ENCODE assay signal across 18 cellular contexts in genomic region chr6:12014873-12015149, GRCh38. TPM values are rescaled to one million over a fixed set of nuclear protein-coding genes. Genes with fewer than 3 reads are reported as not detected.
A peak's percentile ranks its signal among the peaks of the same experiment; 100 is the strongest.
DNase-seq lines count a peak whose midpoint lies in the region; ATAC-seq, FAIRE-seq and TF ChIP-seq lines count a peak whose summit lies in the region.
"Had no signal": no experiment of that assay in that cellular context is flagged by ENCODE, and none has a peak within 500 bp of the region (broad histone marks: within the 10 kb centered on the region; RNA-seq: fewer than 3 reads in every experiment).

No MANE protein-coding gene starts in this region.

- no peaks in the 10 kb centered on the region for H3K9me1 ChIP-seq in endothelial cell of umbilical vein (replicated peaks; ENCODE audit: control insufficient read depth, extremely low read depth, insufficient read depth, low read length)

- FAIRE-seq in endothelial cell of umbilical vein (lab: Jason Lieb, UNC): no peak
- FAIRE-seq: colon had no signal

- intact Hi-C loops in endothelial cell of umbilical vein (cut with micrococcal nuclease): loop anchor here (5.0 to 10.0 kb wide), 4 partner anchors 132 to 800 kb away; no protein-coding TSS in a partner anchor
- intact Hi-C loops in body of pancreas (cut with DNase I): no loop called here

- H2AFZ ChIP-seq in H9 (ENCODE audit: low read length): no peak overlapping the region
- no peak overlapping the region for H2AFZ ChIP-seq in endothelial cell of umbilical vein (ENCODE audit: low read depth, low read length)

- no peak overlapping the region for H2BK20ac ChIP-seq in H9 (ENCODE audit: low read depth, low read length, poor library complexity, severe bottlenecking)

- CTCF ChIA-PET in endothelial cell of umbilical vein (lab: Charles Lee): interaction anchor here (0.8 to 4.4 kb wide), 9 partner anchors 9 to 359 kb away, joined by 3 to 41 read pairs (median 5); partner anchors contain the start of gene EDN1
- CTCF ChIA-PET in T-cell (lab: Charles Lee): interaction anchor here (1.0 to 1.1 kb wide), 2 partner anchors 46 to 51 kb away, joined by 3 to 4 read pairs; no protein-coding TSS in a partner anchor

- no peak overlapping the region for H3K18ac ChIP-seq in H9 (ENCODE audit: insufficient read length, low read depth, low read length)

- no peaks in the 10 kb centered on the region for H3K4me1 ChIP-seq in H9 (ENCODE audit: insufficient read depth, low read length)
- peaks cover 16% of the 10 kb centered on the region for H3K4me1 ChIP-seq in RWPE2 (ENCODE audit: insufficient read depth, poor library complexity, severe bottlenecking)
- H3K4me1 ChIP-seq in endothelial cell of umbilical vein (ENCODE audit: control insufficient read depth, extremely low read depth, insufficient read depth, low read length): peaks cover 34% of the 10 kb centered on the region
- H3K4me1 ChIP-seq in neutrophil (ENCODE audit: control insufficient read depth in 1 of 2, insufficient read depth in 1 of 2, low read depth in 1 of 2, low read length in 1 of 2): peaks cover 17 to 21% of the 10 kb centered on the region in 2 experiments
- peaks cover 21% of the 10 kb centered on the region for H3K4me1 ChIP-seq in body of pancreas

- H3K4me3 Mint-ChIP-seq in H9 (peak overlapping the region in 1 of 2 experiments; percentile 38; a peak in 2 of 5 replicates), T-cell (peak overlapping the region in 1 of 3 donors; percentile 22)
- H3K4me3 Mint-ChIP-seq: activated CD8-positive, alpha-beta T cell treated with anti-CD3 and anti-CD28 coated beads, Interleukin-2, amount 10 ng/mL, durations not matched to agents 7 days and 5 days; stimulated activated effector memory CD8-positive, alpha-beta T cell treated with anti-CD3 and anti-CD28 coated beads, Interleukin-12 subunit alpha, Interleukin-12 subunit beta, amount 100 ng/mL, for 72 hours had no signal

- H3K79me2 ChIP-seq in H9 (ENCODE audit: insufficient read depth, low read length) (peaks cover 14% of the 10 kb centered on the region; the same call in 1 of the 2 replicates), endothelial cell of umbilical vein (ENCODE audit: control insufficient read depth, insufficient read depth, low read length) (peaks cover 42% of the 10 kb centered on the region)

- TF ChIP-seq CTCF in H9 (conservative IDR thresholded peaks at IDR 0.05): no peak
- no peak for TF ChIP-seq CTCF in RWPE2 (IDR thresholded peaks at IDR 0.05; ENCODE audit: poor library complexity, severe bottlenecking)
- no peak for TF ChIP-seq CTCF in endothelial cell of umbilical vein (IDR thresholded peaks at IDR 0.05; ENCODE audit: extremely low read depth in 1 of 2, insufficient read depth in 1 of 2, low read depth in 1 of 2, low read length in 2 of 2)
- no peak for TF ChIP-seq CTCF in neutrophil (IDR thresholded peaks at IDR 0.05)
- no peak for TF ChIP-seq CTCF in body of pancreas (IDR thresholded peaks at IDR 0.05)

- H3K36me3 Mint-ChIP-seq in H9 (ENCODE audit: insufficient read depth in 1 of 3, low read depth in 3 of 3) (peaks cover 40 to 55% (median 55%) of the 10 kb centered on the region in 3 experiments), T-cell (peaks cover 41% of the 10 kb centered on the region)

- H3K4me2 ChIP-seq in H9 (ENCODE audit: insufficient read depth, insufficient read length, low read length): no peak overlapping the region
- peak overlapping the region; percentile 3 for H3K4me2 ChIP-seq in endothelial cell of umbilical vein (ENCODE audit: insufficient read depth, low read length)

- H3K9ac ChIP-seq in H9 (ENCODE audit: extremely low read depth, insufficient read length, low read length) (peak overlapping the region; percentile 14), endothelial cell of umbilical vein (replicated peaks; ENCODE audit: extremely low read depth, insufficient read depth, low read length) (no peak overlapping the region)

- ATAC-seq in RWPE2 (ENCODE audit: low read depth): no peak
- no peak for ATAC-seq in body of pancreas
- no peak for ATAC-seq in T-cell (replicated peaks in 1 of 4)
- ATAC-seq: activated CD8-positive, alpha-beta T cell treated with anti-CD3 and anti-CD28 coated beads, Interleukin-2, amount 10 ng/mL, durations not matched to agents 7 days and 5 days; left ventricle myocardium superior; stimulated activated effector memory CD8-positive, alpha-beta T cell treated with anti-CD3 and anti-CD28 coated beads, Interleukin-12 subunit alpha, Interleukin-12 subunit beta, amount 100 ng/mL, for 72 hours; upper lobe of right lung had no signal

- H2BK5ac ChIP-seq in H9 (ENCODE audit: insufficient read length, low read length): no peak overlapping the region

- no peak overlapping the region for H3K56ac ChIP-seq in H9 (ENCODE audit: insufficient read length, low read depth, low read length)

- BruUV-seq in endothelial cell of umbilical vein (replicated peaks; lab: Mats Ljungman, UMichigan): no TSS peak

- no peak overlapping the region for H3K23ac ChIP-seq in H9 (ENCODE audit: insufficient read length, low read depth, low read length)

- H3K27me3 ChIP-seq in H9 (ENCODE audit: insufficient read depth, low read length) (no peaks in the 10 kb centered on the region), RWPE2 (ENCODE audit: insufficient read depth, poor library complexity, severe bottlenecking) (no peaks in the 10 kb centered on the region), endothelial cell of umbilical vein (ENCODE audit: control insufficient read depth in 2 of 2, insufficient read depth in 2 of 2, low read length in 2 of 2) (no peaks in the 10 kb centered on the region), neutrophil (no peaks in the 10 kb centered on the region), body of pancreas (no peaks in the 10 kb centered on the region)
- H3K27me3 ChIP-seq: BLaER1 treated with 17β-estradiol and CSF1 and Interleukin-3, amounts not matched to agents 10 nM and 100 nM; upper lobe of right lung had no signal

- H2AK5ac ChIP-seq in H9 (ENCODE audit: insufficient read length, low read length): no peak overlapping the region

- no peak overlapping the region for H3K14ac ChIP-seq in H9 (ENCODE audit: insufficient read depth, low read length)

- no peak overlapping the region for H3K4ac ChIP-seq in H9 (ENCODE audit: low read depth, low read length)

- no peaks in the 10 kb centered on the region for H4K20me1 ChIP-seq in H9 (ENCODE audit: control insufficient read depth, insufficient read depth, insufficient read length)
- no peaks in the 10 kb centered on the region for H4K20me1 ChIP-seq in endothelial cell of umbilical vein (replicated peaks; ENCODE audit: control insufficient read depth, extremely low read depth, insufficient read depth, low read length)

- H4K8ac ChIP-seq in H9 (replicated peaks; ENCODE audit: insufficient read length, low read depth, low read length): no peak overlapping the region

- no peak for TF ChIP-seq POLR2A in endothelial cell of umbilical vein (IDR thresholded peaks at IDR 0.05; ENCODE audit: low read depth, low read length)
- no peak for TF ChIP-seq POLR2A in body of pancreas (IDR thresholded peaks at IDR 0.05)

- no peak overlapping the region for H2BK12ac ChIP-seq in H9 (ENCODE audit: insufficient read length, low read depth, low read length)

- POLR2A ChIA-PET in endothelial cell of umbilical vein (lab: Charles Lee) (interaction anchor here (2.2 to 3.4 kb wide), 2 partner anchors 276 to 362 kb away, joined by 8 to 29 read pairs; partner anchors contain the start of gene EDN1), T-cell (lab: Charles Lee) (interaction anchor here in 1 of 2 donors (1.0 kb wide), 1 partner anchor 15 kb away, joined by 3 read pairs; no protein-coding TSS in a partner anchor)

- no peaks in the 10 kb centered on the region for H3K27me3 Mint-ChIP-seq in H9 (ENCODE audit: low read depth)
- no peaks in the 10 kb centered on the region for H3K27me3 Mint-ChIP-seq in T-cell

- dilution Hi-C loops in endothelial cell of umbilical vein (cut with MboI; ENCODE audit: extremely low pct_ligation_motif_present, low sequenced_read_pairs): no loop called here

- no peak overlapping the region; a peak in 2 of 7 replicates for H3K27ac Mint-ChIP-seq in H9
- peak overlapping the region in 1 of 2 donors; percentile 50 for H3K27ac Mint-ChIP-seq in T-cell
- H3K27ac Mint-ChIP-seq: activated CD8-positive, alpha-beta T cell treated with anti-CD3 and anti-CD28 coated beads, Interleukin-2, amount 10 ng/mL, durations not matched to agents 7 days and 5 days; stimulated activated effector memory CD8-positive, alpha-beta T cell treated with anti-CD3 and anti-CD28 coated beads, Interleukin-12 subunit alpha, Interleukin-12 subunit beta, amount 100 ng/mL, for 72 hours had no signal

- peaks cover 6% of the 10 kb centered on the region for H3K79me1 ChIP-seq in H9 (ENCODE audit: insufficient read depth, low read depth, low read length, poor library complexity, severe bottlenecking)

- H3K9me3 ChIP-seq in H9 (ENCODE audit: control insufficient read depth, low read depth, low read length): no peaks in the 10 kb centered on the region
- H3K9me3 ChIP-seq in RWPE2 (ENCODE audit: severe bottlenecking): no peaks in the 10 kb centered on the region
- H3K9me3 ChIP-seq in endothelial cell of umbilical vein (replicated peaks; ENCODE audit: control insufficient read depth, insufficient read depth, low read length): no peaks in the 10 kb centered on the region
- no peaks in the 10 kb centered on the region for H3K9me3 ChIP-seq in neutrophil
- H3K9me3 ChIP-seq in body of pancreas: no peaks in the 10 kb centered on the region
- H3K9me3 ChIP-seq: upper lobe of right lung had no signal

- H3K36me3 ChIP-seq in RWPE2 (ENCODE audit: low read depth) (peaks cover 41% of the 10 kb centered on the region), endothelial cell of umbilical vein (ENCODE audit: control insufficient read depth in 2 of 2, extremely low read depth in 1 of 2, insufficient read depth in 2 of 2, low read length in 2 of 2) (peaks cover 9 to 11% of the 10 kb centered on the region in 2 experiments), neutrophil (peaks cover 34% of the 10 kb centered on the region), body of pancreas (replicated peaks in 1 of 2; ENCODE audit: insufficient read depth in 1 of 2, low read depth in 2 of 2) (peaks cover 0 to 2% of the 10 kb centered on the region in 2 donors)
- H3K36me3 ChIP-seq: upper lobe of right lung had no signal

- peaks cover 9 to 11% of the 10 kb centered on the region in 2 experiments for H3K9me3 Mint-ChIP-seq in H9
- peaks cover 0 to 5% (median 0%) of the 10 kb centered on the region in 3 donors for H3K9me3 Mint-ChIP-seq in T-cell
- H3K9me3 Mint-ChIP-seq: stimulated activated effector memory CD8-positive, alpha-beta T cell treated with anti-CD3 and anti-CD28 coated beads, Interleukin-12 subunit alpha, Interleukin-12 subunit beta, amount 100 ng/mL, for 72 hours had no signal

- H3K27ac ChIP-seq in H9 (ENCODE audit: insufficient read length, low read depth, low read length): no peak overlapping the region
- peak overlapping the region; percentile 91 for H3K27ac ChIP-seq in RWPE2 (ENCODE audit: poor library complexity, severe bottlenecking)
- H3K27ac ChIP-seq in endothelial cell of umbilical vein (ENCODE audit: insufficient read depth, low read depth, low read length): peak overlapping the region; percentile 95
- peak overlapping the region; percentile 25 for H3K27ac ChIP-seq in neutrophil
- H3K27ac ChIP-seq in body of pancreas: no peak overlapping the region

- no peak overlapping the region for H2BK15ac ChIP-seq in H9 (ENCODE audit: low read depth, low read length)

- no peak overlapping the region for H3T11ph ChIP-seq in H9 (ENCODE audit: low read length)

- H4K5ac ChIP-seq in H9 (ENCODE audit: insufficient read length, low read depth, low read length): no peak overlapping the region

- H4K91ac ChIP-seq in H9 (ENCODE audit: insufficient read length, low read depth, low read length): no peak overlapping the region

- peaks cover 13% of the 10 kb centered on the region for H3K23me2 ChIP-seq in H9 (ENCODE audit: insufficient read length, low read depth, low read length, poor library complexity, severe bottlenecking)

- WGBS in H9 (ENCODE audit: extremely low coverage, insufficient read length, low lambda C conversion rate): no CpG with 5 or more reads among the region's 3 CpGs
- 91 to 95% methylated on average over 3 of the region's 3 CpGs for WGBS in body of pancreas, 2 donors

- H2BK120ac ChIP-seq in H9 (ENCODE audit: low read depth, low read length, poor library complexity, severe bottlenecking): no peak overlapping the region

- no peak for DNase-seq in H9
- no peak for DNase-seq in RWPE2 (ENCODE audit: low spot score)
- DNase-seq in endothelial cell of umbilical vein (ENCODE audit: low read depth, low spot score): no peak
- no peak for DNase-seq in body of pancreas
- no peak for DNase-seq in T-cell
- no peak for DNase-seq in SK-N-DZ (ENCODE audit: low spot score)
- no peak for DNase-seq in HUDEP-2 (lab: John Stamatoyannopoulos, UW; ENCODE audit: unreplicated experiment in 76 of 76)
- DNase-seq: activated CD8-positive, alpha-beta T cell treated with anti-CD3 and anti-CD28 coated beads, Interleukin-2, amount 10 ng/mL, durations not matched to agents 7 days and 5 days; DMS153; Karpas-422; left ventricle myocardium superior; NCI-H774; stimulated activated CD4-positive, alpha-beta T cell treated with anti-CD3 and anti-CD28 coated beads, Interleukin-12 subunit alpha, Interleukin-12 subunit beta, amount 100 ng/mL, for 4 hours; upper lobe of right lung had no signal

- H3K4me3 ChIP-seq in RWPE2 (ENCODE audit: severe bottlenecking): no peak overlapping the region
- H3K4me3 ChIP-seq in endothelial cell of umbilical vein (replicated peaks in 1 of 3; ENCODE audit: insufficient read depth in 1 of 3, low read depth in 1 of 3, low read length in 3 of 3): no peak overlapping the region
- no peak overlapping the region for H3K4me3 ChIP-seq in neutrophil (ENCODE audit: low read depth in 1 of 2, low read length in 1 of 2)
- no peak overlapping the region for H3K4me3 ChIP-seq in body of pancreas
- H3K4me3 ChIP-seq: upper lobe of right lung had no signal

- peaks cover 33% of the 10 kb centered on the region in 2 experiments for H3K4me1 Mint-ChIP-seq in H9
- H3K4me1 Mint-ChIP-seq in T-cell: peaks cover 65 to 77% (median 70%) of the 10 kb centered on the region in 3 donors

RNA-seq across cellular contexts. Expression of gene HIVEP1, which starts 2.7 kb away (rescaled TPM):
- 36.5 and 44.2 TPM in 2 replicates for total RNA-seq in H9 (2021)
- total RNA-seq in endothelial cell of umbilical vein: 40.3 and 49.2 TPM in 2 replicates
- polyA plus RNA-seq in endothelial cell of umbilical vein: 33.5 and 34.1 TPM in 2 replicates
- 29.0 and 33.4 TPM in 2 replicates for polyA plus RNA-seq in endothelial cell of umbilical vein (2011; cell fraction: cytosol; rRNA removed)
- polyA plus RNA-seq in endothelial cell of umbilical vein (2011; cell fraction: nucleus; rRNA removed): 66.4 and 87.1 TPM in 2 replicates
- polyA plus RNA-seq in endothelial cell of umbilical vein (2012): 25.4 and 26.9 TPM in 2 replicates
- polyA minus RNA-seq in endothelial cell of umbilical vein: 78.2 and 79.0 TPM in 2 replicates
- polyA minus RNA-seq in endothelial cell of umbilical vein (2011; cell fraction: cytosol; rRNA and poly(A)+ RNA removed): 11.5 TPM
- polyA minus RNA-seq in endothelial cell of umbilical vein (2011; cell fraction: nucleus; rRNA and poly(A)+ RNA removed): 110 and 144 TPM in 2 replicates
- 10 to 100 TPM; 12.5 to 15.2 TPM for total RNA-seq in body of pancreas
- 10 to 100 TPM; 20.0 to 73.1 (median 29.5) TPM for total RNA-seq in T-cell
- 3.0 and 4.0 TPM in 2 replicates for polyA plus RNA-seq in SK-N-DZ (2014; cell fraction: cytosol; rRNA removed)
- 2.9 and 3.2 TPM in 2 replicates for polyA plus RNA-seq in SK-N-DZ (2014; cell fraction: nucleus; rRNA removed)

Comparison
In these comparisons a context has a peak if more than half of its experiments do, and no peak if none do; other contexts are left out.
1. H3K27ac ChIP-seq: peak in RWPE2 (single experiment), endothelial cell of umbilical vein (single experiment) and neutrophil (single experiment); none in H9 (single experiment) and body of pancreas (0 of 4).